In genomic region chr2:127407661-127408003, GRCh38 we compare ENCODE assay signal across 8 cellular contexts. TPM values are rescaled to one million over a fixed set of nuclear protein-coding genes. Genes with fewer than 3 reads are reported as not detected.
DNase-seq lines count a peak whose midpoint lies in the region; ATAC-seq and TF ChIP-seq lines count a peak whose summit lies in the region.

No MANE protein-coding gene starts in this region.

- H3K27me3 Mint-ChIP-seq in activated CD8-positive, alpha-beta T cell treated with anti-CD3 and anti-CD28 coated beads for 36 hours, result peaks cover 3% of the 10 kb centered on the region
- H3K27me3 Mint-ChIP-seq in immature natural killer cell (ENCODE audit: low read depth in 3 of 3), result peaks cover 2 to 19% (median 4%) of the 10 kb centered on the region in 3 donors

- no peaks in the 10 kb centered on the region for H3K27me3 ChIP-seq in thoracic aorta (replicated peaks; ENCODE audit: insufficient read depth)

- H3K4me1 Mint-ChIP-seq in activated CD8-positive, alpha-beta T cell treated with anti-CD3 and anti-CD28 coated beads for 36 hours (ENCODE audit: low read depth), result peaks cover 23% of the 10 kb centered on the region
- peaks cover 5% of the 10 kb centered on the region in 2 donors for H3K4me1 Mint-ChIP-seq in immature natural killer cell

- no peaks in the 10 kb centered on the region for H3K36me3 ChIP-seq in thoracic aorta

- H3K4me1 ChIP-seq in thoracic aorta (ENCODE audit: control insufficient read depth in 1 of 2, low read depth in 2 of 2), result peaks cover 51 to 76% of the 10 kb centered on the region in 2 donors

- H3K27ac Mint-ChIP-seq in activated CD8-positive, alpha-beta T cell treated with anti-CD3 and anti-CD28 coated beads for 36 hours, result no peak overlapping the region
- H3K27ac Mint-ChIP-seq in immature natural killer cell, result peak overlapping the region in 5 of 6 donors; percentile 6 to 79 (median 73)

- peak overlapping the region; percentile 41 for H3K4me3 ChIP-seq in thoracic aorta

- peak overlapping the region; percentile 26 for H3K4me3 Mint-ChIP-seq in activated CD8-positive, alpha-beta T cell treated with anti-CD3 and anti-CD28 coated beads for 36 hours
- H3K4me3 Mint-ChIP-seq in immature natural killer cell, result peak overlapping the region; percentile 63 to 74 (median 70)

- ATAC-seq in HG02571 (IDR thresholded peaks at IDR 0.05; ENCODE audit: unreplicated experiment) (peak; percentile 7), thoracic aorta (ENCODE audit: insufficient number of reproducible peaks, low FRiP score, low read depth) (peak; percentile 22), HG02884 (IDR thresholded peaks at IDR 0.05; ENCODE audit: unreplicated experiment) (no peak)
- ATAC-seq in activated CD8-positive, alpha-beta T cell treated with anti-CD3 and anti-CD28 coated beads for 36 hours, result peak; percentile 53

- no peaks in the 10 kb centered on the region for H3K36me3 Mint-ChIP-seq in activated CD8-positive, alpha-beta T cell treated with anti-CD3 and anti-CD28 coated beads for 36 hours (ENCODE audit: low read depth)
- H3K36me3 Mint-ChIP-seq in immature natural killer cell, result no peaks in the 10 kb centered on the region

- TF ChIP-seq CTCF in C4-2B (conservative IDR thresholded peaks at IDR 0.05), result no peak
- no peak for TF ChIP-seq CTCF in activated CD8-positive, alpha-beta T cell treated with anti-CD3 and anti-CD28 coated beads for 36 hours (IDR thresholded peaks at IDR 0.05)
- TF ChIP-seq CTCF in thoracic aorta (IDR thresholded peaks at IDR 0.05), result no peak

- peak overlapping the region; percentile 91 for H3K27ac ChIP-seq in C4-2B
- peak overlapping the region; percentile 76 to 85 for H3K27ac ChIP-seq in thoracic aorta

- POLR2A ChIA-PET in activated CD8-positive, alpha-beta T cell treated with anti-CD3 and anti-CD28 coated beads for 36 hours (lab: Charles Lee), result interaction anchor here (1.5 to 1.6 kb wide), 2 partner anchors 13 to 19 kb away, joined by 3 to 6 read pairs; partner anchors contain the start of gene MAP3K2

- no peaks in the 10 kb centered on the region for H3K9me3 ChIP-seq in thoracic aorta

- DNase-seq in activated CD8-positive, alpha-beta T cell treated with anti-CD3 and anti-CD28 coated beads for 36 hours, result no peak
- DNase-seq in immature natural killer cell (no peak), thoracic aorta (ENCODE audit: low spot score) (no peak), NCI-H1694 (lab: John Stamatoyannopoulos, UW) (no peak)
- DNase-seq in activated CD4-positive, alpha-beta T cell treated with anti-CD3 and anti-CD28 coated beads, Interleukin-2, amount 50 U/mL, for 4 hours, result no peak

- intact Hi-C loops in activated CD8-positive, alpha-beta T cell treated with anti-CD3 and anti-CD28 coated beads for 36 hours (cut with micrococcal nuclease), result no loop called here

- CTCF ChIA-PET in activated CD8-positive, alpha-beta T cell treated with anti-CD3 and anti-CD28 coated beads for 36 hours (lab: Charles Lee), result interaction anchor here (1.0 kb wide), 1 partner anchor 68 kb away, joined by 3 read pairs; no protein-coding TSS in a partner anchor

- no peaks in the 10 kb centered on the region for H3K9me3 Mint-ChIP-seq in activated CD8-positive, alpha-beta T cell treated with anti-CD3 and anti-CD28 coated beads for 36 hours
- H3K9me3 Mint-ChIP-seq in immature natural killer cell, result no peaks in the 10 kb centered on the region

RNA-seq across cellular contexts. Expression of gene PROC, which starts 10.6 kb away (rescaled TPM):
- not detected for total RNA-seq in activated CD8-positive, alpha-beta T cell treated with anti-CD3 and anti-CD28 coated beads for 36 hours
- polyA plus RNA-seq in immature natural killer cell, result 1 to 10 TPM in 1 of 3 donors, under 1 TPM in 1, not detected in 1; 0.87 to 1.7 TPM
- total RNA-seq in thoracic aorta, result not detected

RNA-seq across cellular contexts. Expression of gene MAP3K2, which starts 19.9 kb away (rescaled TPM):
- 10 to 100 TPM; 54.7 to 55.5 TPM for total RNA-seq in activated CD8-positive, alpha-beta T cell treated with anti-CD3 and anti-CD28 coated beads for 36 hours
- polyA plus RNA-seq in immature natural killer cell, result 10 to 100 TPM; 37.4 to 55.9 (median 41.4) TPM
- 100 to 1,000 TPM in 1 of 2 donors, 10 to 100 TPM in 1; 67.9 to 107 TPM for total RNA-seq in thoracic aorta
